In the genomic region with DNA sequence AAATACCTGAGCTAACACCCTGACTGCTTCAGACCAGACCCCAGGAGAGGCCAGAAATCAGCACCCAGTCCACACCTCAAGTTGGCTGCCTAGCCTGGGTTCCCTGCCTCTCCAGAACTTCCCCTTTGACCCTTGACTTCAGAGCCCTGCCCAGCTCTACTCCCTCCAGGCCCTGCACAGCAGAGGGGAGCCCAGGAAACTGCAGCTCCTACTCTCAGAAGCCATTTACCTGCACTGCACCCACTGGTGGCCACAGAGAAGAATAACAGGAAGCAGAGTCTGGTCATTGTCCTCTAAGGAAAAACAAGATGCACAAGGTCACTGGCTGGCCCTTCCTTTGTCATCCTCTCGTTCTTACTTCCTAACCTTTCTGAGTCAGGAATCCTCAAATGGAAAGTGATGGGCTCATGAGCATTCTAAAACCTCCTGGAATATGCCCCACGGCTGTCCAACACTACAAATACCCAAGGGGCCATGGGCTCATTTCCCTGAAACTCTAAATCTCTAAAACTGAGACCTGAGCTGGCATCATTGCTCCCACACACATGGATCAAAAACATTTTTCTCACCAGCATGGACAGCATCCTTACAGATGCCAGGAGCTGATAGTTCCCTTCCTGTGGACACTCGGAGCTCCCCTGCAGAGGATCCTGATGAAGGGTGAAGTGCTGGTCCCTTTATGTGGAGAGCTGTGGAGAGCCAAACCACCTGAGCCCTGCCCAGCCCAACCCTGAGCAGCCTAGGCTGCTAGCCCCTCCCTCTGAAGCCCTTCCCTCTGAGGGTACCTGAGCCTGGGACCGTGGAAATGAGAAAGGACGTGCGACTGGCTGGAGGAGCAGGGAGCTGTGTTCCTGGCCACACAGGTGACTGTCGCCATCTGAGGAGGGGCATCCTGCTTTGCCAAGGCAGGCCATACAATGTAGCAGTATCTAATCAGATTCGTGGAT, we compare ENCODE assay signal across 8 cellular contexts. TPM values are rescaled to one million over a fixed set of nuclear protein-coding genes. Genes with fewer than 3 reads are reported as not detected.
A peak's percentile ranks its signal among the peaks of the same experiment; 100 is the strongest.
DNase-seq lines count a peak whose midpoint lies in the region; ATAC-seq and TF ChIP-seq lines count a peak whose summit lies in the region.

A gene (minus strand): TSS at position 652 of the 947 bp plus-strand sequence. CDS start 68 bp downstream, at position 584.

- peak within 1 kb of the TSS in 1 of 8 donors; percentile 21 for H3K4me3 Mint-ChIP-seq in naive B cell

- in situ Hi-C loops in ACHN (cut with HindIII; ENCODE audit: low pct_ligation_motif_present, low pct_unique_long_range_greater_than_20kb, low sequenced_read_pairs), result no loop called here

- no peaks in the 10 kb centered on the region for H3K9me3 ChIP-seq in Karpas-422 (ENCODE audit: low read length)
- H3K9me3 ChIP-seq in WERI-Rb-1 (ENCODE audit: severe bottlenecking), result no peaks in the 10 kb centered on the region

- H3K79me2 ChIP-seq in Karpas-422 (ENCODE audit: low read length), result no peaks in the 10 kb centered on the region

- H3K4me3 ChIP-seq in GM12875 (ENCODE audit: low read depth, low read length) (no peak within 1 kb of the TSS), Karpas-422 (ENCODE audit: low read length) (no peak within 1 kb of the TSS), WERI-Rb-1 (ENCODE audit: low read depth, low read length) (no peak within 1 kb of the TSS), coronary artery (no peak within 1 kb of the TSS)

- H3K27me3 ChIP-seq in Karpas-422 (ENCODE audit: low read length) (no peaks in the 10 kb centered on the region), WERI-Rb-1 (ENCODE audit: insufficient read depth, low read depth, severe bottlenecking) (peaks cover 50% of the 10 kb centered on the region)

- ATAC-seq in naive B cell (ENCODE audit: low read depth in 2 of 2), result peak; percentile 66 to 67
- ATAC-seq in GM18867 (IDR thresholded peaks at IDR 0.05; ENCODE audit: unreplicated experiment), result no peak
- no peak for ATAC-seq in HG03139 (IDR thresholded peaks at IDR 0.05; ENCODE audit: unreplicated experiment)

- TF ChIP-seq CTCF in GM12875 (IDR thresholded peaks at IDR 0.05; ENCODE audit: borderline replicate concordance, insufficient read depth, low read depth, low read length) (peak; percentile 83), WERI-Rb-1 (IDR thresholded peaks at IDR 0.05; ENCODE audit: low read depth, low read length) (peak; percentile 97), coronary artery (IDR thresholded peaks at IDR 0.05) (peak; percentile 35)

- H3K27me3 Mint-ChIP-seq in naive B cell, result no peaks in the 10 kb centered on the region

- H3K4me2 ChIP-seq in Karpas-422 (ENCODE audit: low read depth, low read length, poor library complexity, severe bottlenecking), result no peak within 1 kb of the TSS

- no peaks in the 10 kb centered on the region for H3K36me3 Mint-ChIP-seq in naive B cell

- H3K9me2 ChIP-seq in Karpas-422 (replicated peaks; ENCODE audit: insufficient read depth, low read length), result no peaks in the 10 kb centered on the region

- H2AFZ ChIP-seq in Karpas-422 (ENCODE audit: low read length), result no peak within 1 kb of the TSS

- peaks cover 8 to 15% (median 9%) of the 10 kb centered on the region in 3 donors for H3K4me1 Mint-ChIP-seq in naive B cell

- DNase-seq in ACHN (peak; percentile 66), Karpas-422 (peak; percentile 74), WERI-Rb-1 (peak; percentile 66), coronary artery (ENCODE audit: low spot score) (no peak), naive B cell (peak; percentile 37)

- no peaks in the 10 kb centered on the region for H4K20me1 ChIP-seq in Karpas-422 (ENCODE audit: insufficient read depth, low read depth, low read length)

- H3K36me3 ChIP-seq in Karpas-422 (ENCODE audit: insufficient read depth, low read length) (no peaks in the 10 kb centered on the region), WERI-Rb-1 (no peaks in the 10 kb centered on the region)

- no peak within 1 kb of the TSS for H3K9ac ChIP-seq in Karpas-422 (ENCODE audit: low read length)

- H3K4me1 ChIP-seq in Karpas-422 (ENCODE audit: low read length), result no peaks in the 10 kb centered on the region

- H3K27ac Mint-ChIP-seq in naive B cell, result peak within 1 kb of the TSS in 4 of 6 donors; percentile 6 to 85 (median 56)

- H3K27ac ChIP-seq in Karpas-422 (ENCODE audit: low read length) (no peak within 1 kb of the TSS), WERI-Rb-1 (no peak within 1 kb of the TSS), coronary artery (peak within 1 kb of the TSS in 1 of 2 donors; percentile 11)

- no peaks in the 10 kb centered on the region for H3K9me3 Mint-ChIP-seq in naive B cell

RNA-seq across cellular contexts. Expression of the gene that starts here (rescaled TPM):
- total RNA-seq in Karpas-422 (2014; rRNA removed; shearing (Covaris generic); ENCODE audit: low replicate concordance), result not detected in 2 replicates
- polyA plus RNA-seq in naive B cell (ENCODE audit: low read depth in 6 of 6), result not detected

Comparison
In these comparisons a context has a peak if more than half of its experiments do, and no peak if none do; other contexts are left out.
1. Peak in DNase-seq in Karpas-422; RNA of the gene not detected or under 1 TPM.
2. Peak in DNase-seq and ATAC-seq in naive B cell; RNA of the gene not detected or under 1 TPM.
3. CTCF ChIP-seq: peak in every context shown above with its lines; median percentile 97 in WERI-Rb-1; 83 in GM12875; 35 in coronary artery.